ENCODE assay signal across 8 cellular contexts in the genomic region with DNA sequence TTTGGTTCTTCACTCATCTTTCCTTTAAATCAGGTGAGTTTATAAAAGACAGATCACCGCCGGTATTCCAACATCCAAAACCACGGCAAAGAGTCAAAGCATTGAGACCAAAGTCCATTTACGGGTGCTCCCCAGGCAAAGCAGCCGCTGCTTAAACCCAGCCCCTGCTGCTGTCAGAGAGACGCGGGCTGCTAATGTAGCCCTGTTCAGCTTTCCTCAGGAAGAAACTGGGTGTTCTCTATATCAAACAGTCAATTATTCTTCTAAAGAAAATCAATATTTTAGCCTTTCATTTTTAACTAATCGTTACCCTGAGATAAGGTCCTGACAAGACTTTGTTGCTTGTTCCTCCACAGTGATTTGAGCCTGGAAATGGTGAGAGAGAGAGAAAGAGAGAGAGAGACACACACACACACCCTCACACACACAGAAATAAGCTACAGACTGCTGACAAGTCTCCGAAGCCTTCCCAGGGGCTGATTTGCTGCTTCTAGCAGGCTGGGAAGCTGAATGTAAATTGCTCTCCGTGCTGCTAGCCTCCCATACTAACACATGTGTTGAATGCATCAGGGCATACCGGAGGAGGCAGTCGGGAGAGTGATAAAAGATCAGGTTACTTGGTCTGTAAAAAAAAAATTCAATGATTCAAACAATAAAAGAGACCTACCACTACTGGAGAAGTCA.
A peak's percentile ranks its signal among the peaks of the same experiment; 100 is the strongest.
DNase-seq lines count a peak whose midpoint lies in the region; ATAC-seq and TF ChIP-seq lines count a peak whose summit lies in the region.

No MANE protein-coding gene starts in this region.

- H3K9me3 ChIP-seq in aorta (ENCODE audit: control insufficient read depth, low read length), result no peaks in the 10 kb centered on the region

- TF ChIP-seq CTCF in glutamatergic neuron (IDR thresholded peaks at IDR 0.05; ENCODE audit: partially characterized antibody, unreplicated experiment), result no peak

- intact Hi-C loops in activated naive CD4-positive, alpha-beta T cell treated with anti-CD3 and anti-CD28 coated beads for 36 hours (cut with micrococcal nuclease), result loop anchor here (1.0 to 2.0 kb wide), 8 partner anchors 25 to 691 kb away; a partner anchor contains a TSS
- intact Hi-C loops in aorta (cut with DNase I), result no loop called here

- DNase-seq in NCI-H146 (lab: John Stamatoyannopoulos, UW) (peak; percentile 91), glutamatergic neuron (peak; percentile 53), non-pigmented ciliary epithelial cell (ENCODE audit: low read depth) (peak; percentile 41), aorta (peak in 1 of 2 donors; percentile 48), T-helper 9 cell (no peak)
- peak; percentile 44 for DNase-seq in activated naive CD4-positive, alpha-beta T cell treated with anti-CD3 and anti-CD28 coated beads for 36 hours

- peak overlapping the region; percentile 84 for H3K4me3 Mint-ChIP-seq in activated naive CD4-positive, alpha-beta T cell treated with anti-CD3 and anti-CD28 coated beads for 36 hours
- H3K4me3 Mint-ChIP-seq in glutamatergic neuron (ENCODE audit: unreplicated experiment), result peak overlapping the region; percentile 94

- peaks cover 6% of the 10 kb centered on the region for H3K36me3 Mint-ChIP-seq in activated naive CD4-positive, alpha-beta T cell treated with anti-CD3 and anti-CD28 coated beads for 36 hours (ENCODE audit: low read depth)
- H3K36me3 Mint-ChIP-seq in glutamatergic neuron (ENCODE audit: unreplicated experiment), result peaks cover 1% of the 10 kb centered on the region

- peaks cover 9% of the 10 kb centered on the region for H3K9me3 Mint-ChIP-seq in activated naive CD4-positive, alpha-beta T cell treated with anti-CD3 and anti-CD28 coated beads for 36 hours
- H3K9me3 Mint-ChIP-seq in glutamatergic neuron (ENCODE audit: unreplicated experiment), result peaks cover 6% of the 10 kb centered on the region

- H3K27me3 Mint-ChIP-seq in activated naive CD4-positive, alpha-beta T cell treated with anti-CD3 and anti-CD28 coated beads for 36 hours (ENCODE audit: low read depth), result no peaks in the 10 kb centered on the region
- peaks cover 1% of the 10 kb centered on the region for H3K27me3 Mint-ChIP-seq in glutamatergic neuron (ENCODE audit: unreplicated experiment)

- no peaks in the 10 kb centered on the region for H3K36me3 ChIP-seq in aorta (ENCODE audit: control insufficient read depth in 1 of 2, insufficient read depth in 2 of 2, low read length in 1 of 2)

- peak; percentile 49 for ATAC-seq in GM18909 (IDR thresholded peaks at IDR 0.05; ENCODE audit: poor library complexity, unreplicated experiment)
- ATAC-seq in aorta (ENCODE audit: low FRiP score), result peak; percentile 64
- ATAC-seq in GM19023 (IDR thresholded peaks at IDR 0.05; ENCODE audit: unreplicated experiment), result no peak

- H3K27ac ChIP-seq in aorta (ENCODE audit: low read depth in 1 of 2, low read length in 2 of 2), result no peak overlapping the region

- CTCF ChIA-PET in activated naive CD4-positive, alpha-beta T cell treated with anti-CD3 and anti-CD28 coated beads for 36 hours (lab: Charles Lee), result interaction anchor here (0.5 to 0.6 kb wide), 2 partner anchors 74 to 103 kb away, joined by 3 read pairs; no protein-coding TSS in a partner anchor

- peak overlapping the region; percentile 94 for H3K27ac Mint-ChIP-seq in activated naive CD4-positive, alpha-beta T cell treated with anti-CD3 and anti-CD28 coated beads for 36 hours
- peak overlapping the region; percentile 98 for H3K27ac Mint-ChIP-seq in glutamatergic neuron (ENCODE audit: unreplicated experiment)

- H3K4me1 Mint-ChIP-seq in activated naive CD4-positive, alpha-beta T cell treated with anti-CD3 and anti-CD28 coated beads for 36 hours (ENCODE audit: low read depth), result peaks cover 53% of the 10 kb centered on the region
- peaks cover 14% of the 10 kb centered on the region for H3K4me1 Mint-ChIP-seq in glutamatergic neuron (ENCODE audit: low read depth, unreplicated experiment)

- no peaks in the 10 kb centered on the region for H3K4me1 ChIP-seq in aorta (ENCODE audit: control insufficient read depth in 1 of 2, insufficient read depth in 2 of 2, low read length in 2 of 2)

- no peaks in the 10 kb centered on the region for H3K27me3 ChIP-seq in aorta (ENCODE audit: control insufficient read depth in 1 of 2, insufficient read depth in 2 of 2, low read length in 1 of 2)

- peak overlapping the region; percentile 7 to 36 for H3K4me3 ChIP-seq in aorta (ENCODE audit: low read length in 2 of 2)

- 2 to 3% methylated on average over 12 of the region's 12 CpGs for WGBS in aorta, 2 donors
